In the genomic region with DNA sequence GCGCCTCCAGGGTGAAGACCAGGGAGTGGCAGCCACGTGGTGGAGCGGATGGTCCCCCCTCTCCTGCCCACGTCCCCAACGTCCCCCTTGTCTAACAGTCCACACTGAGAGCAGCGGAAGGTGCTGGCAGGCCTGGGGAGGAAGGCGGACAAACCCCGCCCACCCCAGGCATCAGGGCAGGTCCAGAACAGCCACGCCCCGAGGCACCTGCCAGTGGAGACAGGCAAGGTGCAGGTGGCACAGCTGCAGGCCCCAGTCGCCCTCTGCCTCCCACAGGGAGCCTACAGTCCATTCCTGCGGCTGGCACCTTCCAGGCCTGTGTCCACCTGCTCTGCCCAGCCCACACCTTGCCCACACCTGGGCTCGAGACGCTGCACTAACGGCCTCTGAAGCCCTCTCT, we compare ENCODE assay signal across 18 cellular contexts. TPM values are rescaled to one million over a fixed set of nuclear protein-coding genes. Genes with fewer than 3 reads are reported as not detected.
DNase-seq lines count a peak whose midpoint lies in the region; ATAC-seq and TF ChIP-seq lines count a peak whose summit lies in the region.
"Had no signal": no experiment of that assay in that cellular context is flagged by ENCODE, and none has a peak within 500 bp of the region (broad histone marks: within the 10 kb centered on the region; RNA-seq: fewer than 3 reads in every experiment).

No MANE protein-coding gene starts in this region.

- H3K36me3 ChIP-seq in HEK293 (ENCODE audit: control insufficient read depth in 2 of 2, insufficient read depth in 1 of 2, low read length in 2 of 2) (peaks cover 0 to 12% of the 10 kb centered on the region in 2 experiments; a peak in 1 of 3 replicates), RWPE2 (ENCODE audit: low read depth) (peaks cover 13% of the 10 kb centered on the region; the same call in 1 of the 2 replicates), mucosa of descending colon (ENCODE audit: low read depth) (no peaks in the 10 kb centered on the region)

- H3K27ac ChIP-seq in 22Rv1: peak overlapping the region; percentile 35; the same call in 1 of the 2 replicates
- no peak overlapping the region for H3K27ac ChIP-seq in HEK293 (ENCODE audit: extremely low read depth, low read depth, low read length)
- H3K27ac ChIP-seq in RWPE2 (ENCODE audit: poor library complexity, severe bottlenecking): no peak overlapping the region
- H3K27ac ChIP-seq: A549 had no signal

- no peak overlapping the region for H3K27ac Mint-ChIP-seq in activated T-cell treated with anti-CD3 and anti-CD28 coated beads, Interleukin-2, amount 50 U/mL, for 24 hours
- no peak overlapping the region for H3K27ac Mint-ChIP-seq in activated CD8-positive, alpha-beta memory T cell treated with anti-CD3 and anti-CD28 coated beads, Interleukin-2, amount 10 ng/mL, durations not matched to agents 7 days and 5 days
- H3K27ac Mint-ChIP-seq: GM23338 had no signal

- TF ChIP-seq CTCF in 22Rv1 (IDR thresholded peaks at IDR 0.05) (no peak), HEK293 (tag by site-specific recombination; IDR thresholded peaks at IDR 0.05) (no peak), RWPE2 (IDR thresholded peaks at IDR 0.05; ENCODE audit: poor library complexity, severe bottlenecking) (no peak), mucosa of descending colon (IDR thresholded peaks at IDR 0.05) (no peak)

- no peak for DNase-seq in RWPE2 (ENCODE audit: low spot score)
- peak in 2 of 3 donors; percentile 83 to 84 for DNase-seq in mucosa of descending colon
- no peak for DNase-seq in NCI-H2107 (lab: John Stamatoyannopoulos, UW)
- no peak for DNase-seq in activated CD8-positive, alpha-beta memory T cell treated with anti-CD3 and anti-CD28 coated beads, Interleukin-2, amount 50 U/mL, for 48 hours
- no peak for DNase-seq in activated T-cell treated with anti-CD3 and anti-CD28 coated beads, Interleukin-2, amount 50 U/mL, for 24 hours
- DNase-seq in activated CD8-positive, alpha-beta memory T cell treated with anti-CD3 and anti-CD28 coated beads, Interleukin-2, amount 10 ng/mL, durations not matched to agents 7 days and 5 days: no peak
- DNase-seq: DMS79, NCI-H1417, NCI-H1930, NCI-H2171 treated with DMSO at 0.1 percent for 48 hours, NCI-H510A had no signal

- peaks cover 24% of the 10 kb centered on the region for H3K36me3 Mint-ChIP-seq in activated T-cell treated with anti-CD3 and anti-CD28 coated beads, Interleukin-2, amount 50 U/mL, for 24 hours (ENCODE audit: low read depth)
- peaks cover 8% of the 10 kb centered on the region for H3K36me3 Mint-ChIP-seq in activated CD8-positive, alpha-beta memory T cell treated with anti-CD3 and anti-CD28 coated beads, Interleukin-2, amount 10 ng/mL, durations not matched to agents 7 days and 5 days

- H3K27me3 ChIP-seq in RWPE2 (ENCODE audit: insufficient read depth, poor library complexity, severe bottlenecking): no peaks in the 10 kb centered on the region

- H3K4me1 ChIP-seq in HEK293 (ENCODE audit: control insufficient read depth, insufficient read depth, low read length) (no peaks in the 10 kb centered on the region), RWPE2 (ENCODE audit: insufficient read depth, poor library complexity, severe bottlenecking) (no peaks in the 10 kb centered on the region), mucosa of descending colon (ENCODE audit: low read depth) (no peaks in the 10 kb centered on the region)
- H3K4me1 ChIP-seq: A549 had no signal

- no peaks in the 10 kb centered on the region for H3K27me3 Mint-ChIP-seq in activated T-cell treated with anti-CD3 and anti-CD28 coated beads, Interleukin-2, amount 50 U/mL, for 24 hours
- H3K27me3 Mint-ChIP-seq in activated CD8-positive, alpha-beta memory T cell treated with anti-CD3 and anti-CD28 coated beads, Interleukin-2, amount 10 ng/mL, durations not matched to agents 7 days and 5 days: no peaks in the 10 kb centered on the region

- H3K4me3 Mint-ChIP-seq in activated T-cell treated with anti-CD3 and anti-CD28 coated beads, Interleukin-2, amount 50 U/mL, for 24 hours: no peak overlapping the region
- no peak overlapping the region for H3K4me3 Mint-ChIP-seq in activated CD8-positive, alpha-beta memory T cell treated with anti-CD3 and anti-CD28 coated beads, Interleukin-2, amount 10 ng/mL, durations not matched to agents 7 days and 5 days
- H3K4me3 Mint-ChIP-seq: CD14-positive monocyte, GM23338 had no signal

- ATAC-seq in RWPE2 (ENCODE audit: low read depth) (peak; percentile 12; the same call in 1 of the 3 replicates), mucosa of descending colon (peak; percentile 88)
- no peak for ATAC-seq in activated CD8-positive, alpha-beta memory T cell treated with anti-CD3 and anti-CD28 coated beads, Interleukin-2, amount 10 ng/mL, durations not matched to agents 7 days and 5 days
- ATAC-seq: A549, GM23338, HCT116, K562 had no signal

- CTCF ChIA-PET in HEK293 (lab: Yijun Ruan, JAX): no interaction called here
- CTCF ChIA-PET in activated CD8-positive, alpha-beta memory T cell treated with anti-CD3 and anti-CD28 coated beads, Interleukin-2, amount 10 ng/mL, durations not matched to agents 7 days and 5 days (lab: Charles Lee): interaction anchor here (2.0 kb wide), 1 partner anchor 15 kb away, joined by 9 read pairs; no protein-coding TSS in a partner anchor

- H3K4me3 ChIP-seq in HEK293 (ENCODE audit: low read depth, low read length): no peak overlapping the region
- H3K4me3 ChIP-seq in RWPE2 (ENCODE audit: severe bottlenecking): no peak overlapping the region
- no peak overlapping the region for H3K4me3 ChIP-seq in mucosa of descending colon
- H3K4me3 ChIP-seq: A549, GM23338, K562 had no signal

- peaks cover 9% of the 10 kb centered on the region for H3K4me1 Mint-ChIP-seq in activated T-cell treated with anti-CD3 and anti-CD28 coated beads, Interleukin-2, amount 50 U/mL, for 24 hours (ENCODE audit: low read depth)
- peaks cover 3% of the 10 kb centered on the region for H3K4me1 Mint-ChIP-seq in activated CD8-positive, alpha-beta memory T cell treated with anti-CD3 and anti-CD28 coated beads, Interleukin-2, amount 10 ng/mL, durations not matched to agents 7 days and 5 days
- H3K4me1 Mint-ChIP-seq: GM23338 had no signal

- intact Hi-C loops in mucosa of descending colon (cut with DNase I, micrococcal nuclease): no loop called here

- no peaks in the 10 kb centered on the region for H3K9me3 Mint-ChIP-seq in activated T-cell treated with anti-CD3 and anti-CD28 coated beads, Interleukin-2, amount 50 U/mL, for 24 hours
- H3K9me3 Mint-ChIP-seq in activated CD8-positive, alpha-beta memory T cell treated with anti-CD3 and anti-CD28 coated beads, Interleukin-2, amount 10 ng/mL, durations not matched to agents 7 days and 5 days (ENCODE audit: low read depth): no peaks in the 10 kb centered on the region
- H3K9me3 Mint-ChIP-seq: GM23338 had no signal

- no peaks in the 10 kb centered on the region for H3K9me3 ChIP-seq in HEK293 (ENCODE audit: control insufficient read depth, insufficient read depth, low read depth, low read length)
- H3K9me3 ChIP-seq in RWPE2 (ENCODE audit: severe bottlenecking): no peaks in the 10 kb centered on the region
- no peaks in the 10 kb centered on the region for H3K9me3 ChIP-seq in mucosa of descending colon
- H3K9me3 ChIP-seq: A549 had no signal

- POLR2A ChIA-PET in HEK293 (lab: Yijun Ruan, JAX): no interaction called here

TF ChIP-seq in HEK293, 187 proteins besides CTCF, POLR2A, EP300 and RAD21:
- TF ChIP-seq KLF1 (tag by site-specific recombination; IDR thresholded peaks at IDR 0.05): peak; percentile 71; the same call in 1 of the 2 replicates
- TF ChIP-seq ZNF501 (tag by site-specific recombination; IDR thresholded peaks at IDR 0.05): no peak

RNA-seq across cellular contexts. Expression of gene CYP2W1, which starts 24.9 kb away (rescaled TPM):
- total RNA-seq in mucosa of descending colon: 1 to 10 TPM in 2 of 3 donors, under 1 TPM in 1; 0.47 to 2.3 (median 2.1) TPM
- not detected for total RNA-seq in activated CD8-positive, alpha-beta memory T cell treated with anti-CD3 and anti-CD28 coated beads, Interleukin-2, amount 10 ng/mL, durations not matched to agents 7 days and 5 days
- total RNA-seq: GM23338, K562 had no signal

RNA-seq across cellular contexts. Expression of gene COX19, which starts 32.6 kb away (rescaled TPM):
- 10 to 100 TPM; 14.9 to 20.9 (median 15.8) TPM for total RNA-seq in mucosa of descending colon
- 10 to 100 TPM; 18.7 to 18.9 TPM for total RNA-seq in activated CD8-positive, alpha-beta memory T cell treated with anti-CD3 and anti-CD28 coated beads, Interleukin-2, amount 10 ng/mL, durations not matched to agents 7 days and 5 days

RNA-seq across cellular contexts. Expression of gene GPR146, which starts 36.4 kb away (rescaled TPM):
- 10 to 100 TPM in 1 of 3 donors, 1 to 10 TPM in 2; 3.5 to 13.0 (median 5.7) TPM for total RNA-seq in mucosa of descending colon
- 1 to 10 TPM in 1 of 2 experiments, under 1 TPM in 1; 0.40 to 2.1 TPM for total RNA-seq in activated CD8-positive, alpha-beta memory T cell treated with anti-CD3 and anti-CD28 coated beads, Interleukin-2, amount 10 ng/mL, durations not matched to agents 7 days and 5 days

RNA-seq across cellular contexts. Expression of gene ADAP1, which starts 53.4 kb away (rescaled TPM):
- total RNA-seq in mucosa of descending colon: 100 to 1,000 TPM in 1 of 3 donors, 10 to 100 TPM in 2; 80.7 to 153 (median 98.8) TPM
- total RNA-seq in activated CD8-positive, alpha-beta memory T cell treated with anti-CD3 and anti-CD28 coated beads, Interleukin-2, amount 10 ng/mL, durations not matched to agents 7 days and 5 days: 10 to 100 TPM; 12.4 to 30.8 TPM

Comparison
In these comparisons a context has a peak if more than half of its experiments do, and no peak if none do; other contexts are left out.
1. DNase-seq: peak in mucosa of descending colon (2 of 3); none in RWPE2 (single experiment), NCI-H2107 (single experiment), activated CD8-positive, alpha-beta memory T cell treated with anti-CD3 and anti-CD28 coated beads, Interleukin-2, amount 50 U/mL, for 48 hours (single experiment), activated T-cell treated with anti-CD3 and anti-CD28 coated beads, Interleukin-2, amount 50 U/mL, for 24 hours (single experiment) and activated CD8-positive, alpha-beta memory T cell treated with anti-CD3 and anti-CD28 coated beads, Interleukin-2, amount 10 ng/mL, durations not matched to agents 7 days and 5 days (single experiment).